Comparison of ENCODE assay signal across 18 cellular contexts in the genomic region with DNA sequence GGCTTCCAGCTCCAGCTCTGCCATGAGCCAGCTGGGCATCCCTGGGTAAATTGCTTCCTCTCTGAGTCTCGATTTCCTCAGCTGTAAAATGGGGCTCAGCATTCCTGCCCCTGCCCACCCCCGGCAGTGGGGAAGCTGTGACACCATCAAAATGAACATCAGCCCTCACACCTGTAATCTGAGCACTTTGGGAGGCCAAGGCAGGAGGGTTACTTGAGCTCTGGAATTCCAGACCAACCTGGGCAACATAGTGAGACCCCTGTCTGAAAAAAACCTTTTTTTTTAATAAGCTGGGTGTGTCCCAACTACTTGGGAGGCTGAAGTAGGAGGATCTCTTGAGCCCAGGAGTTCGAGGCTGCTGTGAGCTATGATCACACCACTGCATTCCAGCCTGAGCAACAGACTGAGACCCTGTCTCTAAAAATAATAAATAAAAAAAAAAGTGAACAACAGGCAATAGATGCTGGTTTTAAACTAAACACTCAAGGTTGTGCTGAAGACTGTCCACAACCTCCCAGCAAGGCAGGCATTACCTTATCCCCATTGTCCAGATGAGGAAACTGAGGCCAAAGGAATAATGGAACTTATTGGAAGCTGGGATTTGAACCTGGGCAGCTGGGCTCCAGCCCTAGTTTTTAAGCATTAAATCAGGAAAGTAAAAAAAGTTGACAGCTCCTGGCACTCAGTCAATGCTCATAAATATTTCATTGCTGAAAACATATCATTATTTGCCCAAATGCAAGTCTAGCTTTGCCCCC. TPM values are rescaled to one million over a fixed set of nuclear protein-coding genes. Genes with fewer than 3 reads are reported as not detected.
DNase-seq lines count a peak whose midpoint lies in the region; ATAC-seq, FAIRE-seq and TF ChIP-seq lines count a peak whose summit lies in the region.
"Had no signal": no experiment of that assay in that cellular context is flagged by ENCODE, and none has a peak within 500 bp of the region (broad histone marks: within the 10 kb centered on the region; RNA-seq: fewer than 3 reads in every experiment).

No MANE protein-coding gene starts in this region.

- no peaks in the 10 kb centered on the region for H3K79me2 ChIP-seq in HepG2 (ENCODE audit: insufficient read depth, low read length)
- H3K79me2 ChIP-seq in osteoblast (ENCODE audit: insufficient read depth, low read length), result no peaks in the 10 kb centered on the region
- H3K79me2 ChIP-seq in Karpas-422 (ENCODE audit: low read length), result no peaks in the 10 kb centered on the region

- H3K4me3 ChIP-seq in HL-60 (replicated peaks; ENCODE audit: insufficient read depth, low read length) (no peak overlapping the region), bronchial epithelial cell (ENCODE audit: low read depth, low read length) (no peak overlapping the region), HepG2 (replicated peaks in 1 of 3; ENCODE audit: insufficient read depth in 1 of 3, low read depth in 2 of 3, low read length in 3 of 3) (no peak overlapping the region), skeletal muscle tissue (ENCODE audit: low read length in 3 of 3) (no peak overlapping the region), osteoblast (ENCODE audit: insufficient read depth, low read length) (no peak overlapping the region), Karpas-422 (ENCODE audit: low read length) (no peak overlapping the region)

- H3K27me3 ChIP-seq in HL-60 (ENCODE audit: insufficient read depth, poor library complexity, severe bottlenecking) (peaks cover 10% of the 10 kb centered on the region), bronchial epithelial cell (ENCODE audit: control insufficient read depth, insufficient read depth, low read length) (no peaks in the 10 kb centered on the region), HepG2 (ENCODE audit: control insufficient read depth in 1 of 2, insufficient read depth in 2 of 2, low read length in 2 of 2) (no peaks in the 10 kb centered on the region), skeletal muscle tissue (ENCODE audit: control insufficient read depth in 3 of 3, insufficient read depth in 3 of 3, low read length in 3 of 3) (peaks cover 23 to 37% (median 24%) of the 10 kb centered on the region in 3 donors), osteoblast (ENCODE audit: insufficient read depth, low read length) (no peaks in the 10 kb centered on the region), Karpas-422 (ENCODE audit: low read length) (no peaks in the 10 kb centered on the region)

- FAIRE-seq in bronchial epithelial cell (lab: Jason Lieb, UNC) (peak; percentile 13), HepG2 (lab: Jason Lieb, UNC) (no peak)
- FAIRE-seq: GM19239 had no signal

- POLR2A ChIA-PET in HepG2 (lab: Yijun Ruan, JAX), result no interaction called here
- POLR2A ChIA-PET in activated CD4-positive, alpha-beta T cell treated with anti-CD3 and anti-CD28 coated beads, Interleukin-2, amount 10 ng/mL, durations not matched to agents 7 days and 5 days (lab: Charles Lee), result no interaction called here

- intact Hi-C loops in HepG2 (cut with micrococcal nuclease; ENCODE audit: unreplicated experiment), result no loop called here

- H3K9me3 Mint-ChIP-seq in activated CD4-positive, alpha-beta T cell treated with anti-CD3 and anti-CD28 coated beads, Interleukin-2, amount 10 ng/mL, durations not matched to agents 7 days and 5 days, result no peaks in the 10 kb centered on the region
- H3K9me3 Mint-ChIP-seq: CD4-positive, CD25-positive, alpha-beta regulatory T cell; H9 had no signal

- no peak for TF ChIP-seq POLR2A in HepG2 (IDR thresholded peaks at IDR 0.05; ENCODE audit: insufficient read depth in 1 of 2, low read depth in 2 of 2, low read length in 2 of 2)

- TF ChIP-seq CTCF in HL-60 (IDR thresholded peaks at IDR 0.05; ENCODE audit: insufficient read depth, low read length) (no peak), bronchial epithelial cell (IDR thresholded peaks at IDR 0.05; ENCODE audit: insufficient read depth, low read length, severe bottlenecking) (no peak), HepG2 (CRISPR knock-in tag; IDR thresholded peaks at IDR 0.05) (no peak), osteoblast (IDR thresholded peaks at IDR 0.05; ENCODE audit: extremely low read depth, low read depth, low read length) (no peak)

- H3K27me3 Mint-ChIP-seq in activated CD4-positive, alpha-beta T cell treated with anti-CD3 and anti-CD28 coated beads, Interleukin-2, amount 10 ng/mL, durations not matched to agents 7 days and 5 days, result peaks cover 20% of the 10 kb centered on the region

- H3K9me3 ChIP-seq in HepG2 (ENCODE audit: low read length), result no peaks in the 10 kb centered on the region
- H3K9me3 ChIP-seq in skeletal muscle tissue (ENCODE audit: control insufficient read depth in 3 of 3, low read length in 3 of 3), result no peaks in the 10 kb centered on the region
- no peaks in the 10 kb centered on the region for H3K9me3 ChIP-seq in osteoblast (ENCODE audit: low read depth, low read length)
- no peaks in the 10 kb centered on the region for H3K9me3 ChIP-seq in Karpas-422 (ENCODE audit: low read length)
- H3K9me3 ChIP-seq: Caco-2 had no signal

- H4K20me1 ChIP-seq in HepG2 (ENCODE audit: insufficient read depth, low read length), result no peaks in the 10 kb centered on the region; the same call in 1 of the 2 replicates
- peaks cover 7% of the 10 kb centered on the region for H4K20me1 ChIP-seq in osteoblast (ENCODE audit: insufficient read depth, low read length)
- no peaks in the 10 kb centered on the region for H4K20me1 ChIP-seq in Karpas-422 (ENCODE audit: insufficient read depth, low read depth, low read length)

- ATAC-seq in HepG2, result no peak

- no peak overlapping the region for H2AFZ ChIP-seq in HepG2 (ENCODE audit: low read length)
- H2AFZ ChIP-seq in osteoblast (ENCODE audit: low read length), result no peak overlapping the region
- no peak overlapping the region for H2AFZ ChIP-seq in Karpas-422 (ENCODE audit: low read length)

- no TSS peak for BruUV-seq in HepG2 (replicated peaks; lab: Mats Ljungman, UMichigan)

- H3K27ac Mint-ChIP-seq in activated CD4-positive, alpha-beta T cell treated with anti-CD3 and anti-CD28 coated beads, Interleukin-2, amount 10 ng/mL, durations not matched to agents 7 days and 5 days, result no peak overlapping the region
- H3K27ac Mint-ChIP-seq: CD4-positive, CD25-positive, alpha-beta regulatory T cell had no signal

- H3K9me2 ChIP-seq in Karpas-422 (replicated peaks; ENCODE audit: insufficient read depth, low read length), result no peaks in the 10 kb centered on the region

- TF ChIP-seq EP300 in HepG2 (IDR thresholded peaks at IDR 0.05; ENCODE audit: low read depth in 2 of 2, low read length in 2 of 2), result no peak
- TF ChIP-seq EP300 in HepG2 (CRISPR knock-in tag; IDR thresholded peaks at IDR 0.05; ENCODE audit: borderline replicate concordance), result no peak

- H3K4me1 ChIP-seq in HepG2 (ENCODE audit: insufficient read depth, low read length) (peaks cover 65% of the 10 kb centered on the region), skeletal muscle tissue (ENCODE audit: control insufficient read depth in 3 of 3, insufficient read depth in 3 of 3, low read length in 3 of 3) (no peaks in the 10 kb centered on the region), osteoblast (ENCODE audit: insufficient read depth, low read length) (no peaks in the 10 kb centered on the region), Karpas-422 (ENCODE audit: low read length) (no peaks in the 10 kb centered on the region)

- peak overlapping the region; percentile 61 for H3K27ac ChIP-seq in HL-60 (replicated peaks)
- H3K27ac ChIP-seq in HepG2 (ENCODE audit: extremely low read length, insufficient read depth, low read length), result no peak overlapping the region
- peak overlapping the region; percentile 30 for H3K27ac ChIP-seq in skeletal muscle tissue (ENCODE audit: low read depth, low read length)
- no peak overlapping the region for H3K27ac ChIP-seq in osteoblast (ENCODE audit: low read depth, low read length)
- no peak overlapping the region for H3K27ac ChIP-seq in Karpas-422 (ENCODE audit: low read length)

- H3K9ac ChIP-seq in HepG2 (ENCODE audit: insufficient read depth, low read depth, low read length) (no peak overlapping the region), skeletal muscle tissue (ENCODE audit: low read depth in 1 of 3, low read length in 3 of 3) (peak overlapping the region in 1 of 3 donors; percentile 3), Karpas-422 (ENCODE audit: low read length) (no peak overlapping the region)

- H3K36me3 Mint-ChIP-seq in activated CD4-positive, alpha-beta T cell treated with anti-CD3 and anti-CD28 coated beads, Interleukin-2, amount 10 ng/mL, durations not matched to agents 7 days and 5 days (ENCODE audit: low read depth), result no peaks in the 10 kb centered on the region

- no peaks in the 10 kb centered on the region for H3K36me3 ChIP-seq in bronchial epithelial cell (ENCODE audit: control insufficient read depth, insufficient read depth, low read length)
- H3K36me3 ChIP-seq in HepG2 (replicated peaks in 1 of 2; ENCODE audit: control insufficient read depth in 1 of 2, insufficient read depth in 2 of 2, low read length in 2 of 2), result no peaks in the 10 kb centered on the region
- no peaks in the 10 kb centered on the region for H3K36me3 ChIP-seq in skeletal muscle tissue (ENCODE audit: control insufficient read depth in 3 of 3, insufficient read depth in 3 of 3, low read length in 3 of 3)
- H3K36me3 ChIP-seq in osteoblast (ENCODE audit: insufficient read depth, low read length), result no peaks in the 10 kb centered on the region
- H3K36me3 ChIP-seq in Karpas-422 (ENCODE audit: insufficient read depth, low read length), result no peaks in the 10 kb centered on the region

- TF ChIP-seq RAD21 in HepG2 (CRISPR knock-in tag; IDR thresholded peaks at IDR 0.05), result no peak

- 41% methylated on average over 1 of the region's 3 CpGs for WGBS in HepG2 (ENCODE audit: low lambda C conversion rate)

- CTCF ChIA-PET in HepG2 (lab: Yijun Ruan, JAX; ENCODE audit: low intra/inter-chr PET ratio, low total read pairs), result no interaction called here
- CTCF ChIA-PET in activated CD4-positive, alpha-beta T cell treated with anti-CD3 and anti-CD28 coated beads, Interleukin-2, amount 10 ng/mL, durations not matched to agents 7 days and 5 days (lab: Charles Lee), result interaction anchor here (0.9 to 4.5 kb wide), 5 partner anchors 14 to 55 kb away, joined by 4 to 18 read pairs (median 10); no protein-coding TSS in a partner anchor

- H3K4me2 ChIP-seq in HepG2 (ENCODE audit: low read depth, low read length) (no peak overlapping the region), osteoblast (ENCODE audit: insufficient read depth, low read length) (no peak overlapping the region), Karpas-422 (ENCODE audit: low read depth, low read length, poor library complexity, severe bottlenecking) (no peak overlapping the region)

- H3K4me1 Mint-ChIP-seq in activated CD4-positive, alpha-beta T cell treated with anti-CD3 and anti-CD28 coated beads, Interleukin-2, amount 10 ng/mL, durations not matched to agents 7 days and 5 days, result peaks cover 4% of the 10 kb centered on the region

- DNase-seq in HL-60 (ENCODE audit: low read depth in 1 of 2, low spot score in 1 of 2), result no peak
- no peak for DNase-seq in bronchial epithelial cell (ENCODE audit: low read depth)
- DNase-seq in HepG2 (ENCODE audit: low spot score), result no peak
- DNase-seq in activated CD4-positive, alpha-beta T cell treated with anti-CD3 and anti-CD28 coated beads, Interleukin-2, amount 10 ng/mL, durations not matched to agents 7 days and 5 days, result no peak
- no peak for DNase-seq in osteoblast (ENCODE audit: insufficient read length, low spot score, missing footprints)
- DNase-seq in GM03348 (ENCODE audit: low spot score), result no peak
- no peak for DNase-seq in Karpas-422
- DNase-seq: Caco-2; CD4-positive, CD25-positive, alpha-beta regulatory T cell; DMS153; EL; H9; NCI-H1417 treated with DMSO at 0.1 percent for 48 hours; NCI-H1930; RPMI8226; SIG-M5 had no signal

- H3K4me3 Mint-ChIP-seq in activated CD4-positive, alpha-beta T cell treated with anti-CD3 and anti-CD28 coated beads, Interleukin-2, amount 10 ng/mL, durations not matched to agents 7 days and 5 days, result no peak overlapping the region
- H3K4me3 Mint-ChIP-seq: CD4-positive, CD25-positive, alpha-beta regulatory T cell; H9 had no signal

- in situ Hi-C loops in HepG2 (cut with HindIII; ENCODE audit: extremely low pct_ligation_motif_present, low pct_unique_long_range_greater_than_20kb), result no loop called here

RNA-seq across cellular contexts. Expression of a gene that starts 4.3 kb away (rescaled TPM):
- total RNA-seq in bronchial epithelial cell (0.51 and 0.53 TPM in 2 replicates), HepG2 (2016; rRNA removed; fragmentation: Illumina TruSeq; extraction: Trizol) (0.35 and 0.66 TPM in 2 replicates), skeletal muscle tissue (0.52 TPM), osteoblast (3.2 and 5.8 TPM in 2 replicates)
- 0.20 and 0.35 TPM in 2 replicates for total RNA-seq in HepG2 (2016; cell fraction: cytosol; rRNA removed; fragmentation: Illumina TruSeq; extraction: Trizol; ENCODE audit: low read depth)
- total RNA-seq in HepG2 (2016; cell fraction: insoluble cytoplasmic fraction; rRNA removed; fragmentation: Illumina TruSeq; extraction: Trizol), result 0.45 and 0.93 TPM in 2 replicates
- total RNA-seq in HepG2 (2016; cell fraction: membrane; rRNA removed; fragmentation: Illumina TruSeq; extraction: Trizol), result 0.83 and 1.0 TPM in 2 replicates
- 0.75 and 1.1 TPM in 2 replicates for total RNA-seq in HepG2 (2016; cell fraction: nucleus; rRNA removed; fragmentation: Illumina TruSeq; extraction: Trizol)
- 4.7 and 5.6 TPM in 2 replicates for polyA plus RNA-seq in HepG2 (2011; rRNA removed)
- polyA plus RNA-seq in HepG2 (2011; cell fraction: cytosol; rRNA removed), result 3.1 and 4.5 TPM in 2 replicates
- polyA plus RNA-seq in HepG2 (2011; cell fraction: nucleus; rRNA removed), result 7.9 and 11.8 TPM in 2 replicates
- 0.68 and 1.3 TPM in 2 replicates for polyA plus RNA-seq in HepG2 (2012)
- 0.67 and 0.84 TPM in 2 replicates for polyA plus RNA-seq in HepG2 (2016; cell fraction: cytosol; fragmentation: Illumina TruSeq; extraction: Trizol; ENCODE audit: low read depth)
- 0.52 and 0.71 TPM in 2 replicates for polyA plus RNA-seq in HepG2 (2016; cell fraction: insoluble cytoplasmic fraction; fragmentation: Illumina TruSeq; extraction: Trizol; ENCODE audit: low read depth)
- 1.1 and 1.2 TPM in 2 replicates for polyA plus RNA-seq in HepG2 (2016; cell fraction: membrane; fragmentation: Illumina TruSeq; extraction: Trizol; ENCODE audit: low read depth)
- polyA plus RNA-seq in HepG2 (2016; cell fraction: nucleus; fragmentation: Illumina TruSeq; extraction: Trizol; ENCODE audit: insufficient read depth, low read depth), result 2.0 and 2.5 TPM in 2 replicates
- 13.9 TPM in 1 of 2 replicates, not detected in the other for polyA minus RNA-seq in HepG2 (2011; rRNA and poly(A)+ RNA removed; ENCODE audit: low replicate concordance)
- 3.2 and 3.3 TPM in 2 replicates for polyA minus RNA-seq in HepG2 (2011; cell fraction: cytosol; rRNA and poly(A)+ RNA removed)
- 4.0 and 4.6 TPM in 2 replicates for polyA minus RNA-seq in HepG2 (2011; cell fraction: nucleus; rRNA and poly(A)+ RNA removed)
- under 1 TPM in 1 of 2 experiments, not detected in 1; 0.17 TPM for total RNA-seq in activated CD4-positive, alpha-beta T cell treated with anti-CD3 and anti-CD28 coated beads, Interleukin-2, amount 10 ng/mL, durations not matched to agents 7 days and 5 days
- total RNA-seq in Karpas-422 (2014; rRNA removed; shearing (Covaris generic); ENCODE audit: low replicate concordance), result not detected in 2 replicates
- total RNA-seq: Caco-2; CD4-positive, CD25-positive, alpha-beta regulatory T cell had no signal
- polyA plus RNA-seq: CD4-positive, CD25-positive, alpha-beta regulatory T cell had no signal

RNA-seq across cellular contexts. Expression of a gene that starts 51.4 kb away (rescaled TPM):
- 210 and 667 TPM in 2 replicates for total RNA-seq in bronchial epithelial cell
- total RNA-seq in HepG2 (2016; rRNA removed; fragmentation: Illumina TruSeq; extraction: Trizol), result 12.9 and 13.0 TPM in 2 replicates
- total RNA-seq in HepG2 (2016; cell fraction: cytosol; rRNA removed; fragmentation: Illumina TruSeq; extraction: Trizol; ENCODE audit: low read depth), result 14.4 and 15.2 TPM in 2 replicates
- 12.4 and 12.7 TPM in 2 replicates for total RNA-seq in HepG2 (2016; cell fraction: insoluble cytoplasmic fraction; rRNA removed; fragmentation: Illumina TruSeq; extraction: Trizol)
- total RNA-seq in HepG2 (2016; cell fraction: membrane; rRNA removed; fragmentation: Illumina TruSeq; extraction: Trizol), result 34.8 and 35.0 TPM in 2 replicates
- 4.4 and 5.2 TPM in 2 replicates for total RNA-seq in HepG2 (2016; cell fraction: nucleus; rRNA removed; fragmentation: Illumina TruSeq; extraction: Trizol)
- 10.7 and 11.5 TPM in 2 replicates for polyA plus RNA-seq in HepG2 (2011; rRNA removed)
- 10.9 and 11.5 TPM in 2 replicates for polyA plus RNA-seq in HepG2 (2011; cell fraction: cytosol; rRNA removed)
- 3.4 and 4.3 TPM in 2 replicates for polyA plus RNA-seq in HepG2 (2011; cell fraction: nucleus; rRNA removed)
- 12.3 and 13.7 TPM in 2 replicates for polyA plus RNA-seq in HepG2 (2012)
- 20.7 and 21.8 TPM in 2 replicates for polyA plus RNA-seq in HepG2 (2016; cell fraction: cytosol; fragmentation: Illumina TruSeq; extraction: Trizol; ENCODE audit: low read depth)
- 17.9 TPM in 2 replicates for polyA plus RNA-seq in HepG2 (2016; cell fraction: insoluble cytoplasmic fraction; fragmentation: Illumina TruSeq; extraction: Trizol; ENCODE audit: low read depth)
- 36.8 and 38.1 TPM in 2 replicates for polyA plus RNA-seq in HepG2 (2016; cell fraction: membrane; fragmentation: Illumina TruSeq; extraction: Trizol; ENCODE audit: low read depth)
- 10.2 and 10.4 TPM in 2 replicates for polyA plus RNA-seq in HepG2 (2016; cell fraction: nucleus; fragmentation: Illumina TruSeq; extraction: Trizol; ENCODE audit: insufficient read depth, low read depth)
- polyA minus RNA-seq in HepG2 (2011; rRNA and poly(A)+ RNA removed; ENCODE audit: low replicate concordance), result 25.4 and 50.4 TPM in 2 replicates
- polyA minus RNA-seq in HepG2 (2011; cell fraction: cytosol; rRNA and poly(A)+ RNA removed), result 16.7 and 19.5 TPM in 2 replicates
- 2.4 and 3.9 TPM in 2 replicates for polyA minus RNA-seq in HepG2 (2011; cell fraction: nucleus; rRNA and poly(A)+ RNA removed)
- total RNA-seq in skeletal muscle tissue, result 18.3 TPM
- total RNA-seq in activated CD4-positive, alpha-beta T cell treated with anti-CD3 and anti-CD28 coated beads, Interleukin-2, amount 10 ng/mL, durations not matched to agents 7 days and 5 days, result 10 to 100 TPM; 17.6 to 20.7 TPM
- total RNA-seq in osteoblast, result 50.3 and 50.7 TPM in 2 replicates
- 26.5 and 29.5 TPM in 2 replicates for total RNA-seq in Karpas-422 (2014; rRNA removed; shearing (Covaris generic); ENCODE audit: low replicate concordance)

Comparison
In these comparisons a context has a peak if more than half of its experiments do, and no peak if none do; other contexts are left out.
1. H3K27ac ChIP-seq: peak in HL-60 (single experiment) and skeletal muscle tissue (single experiment); none in HepG2 (single experiment), osteoblast (single experiment) and Karpas-422 (single experiment).